ENCODE assay signal across 18 cellular contexts in genomic region chr15:90091156-90091931, GRCh38. TPM values are rescaled to one million over a fixed set of nuclear protein-coding genes. Genes with fewer than 3 reads are reported as not detected.
DNase-seq lines count a peak whose midpoint lies in the region.
"Had no signal": no experiment of that assay in that cellular context is flagged by ENCODE, and none has a peak within 500 bp of the region (broad histone marks: within the 10 kb centered on the region; RNA-seq: fewer than 3 reads in every experiment).

No MANE protein-coding gene starts in this region.

- peaks cover 28 to 55% (median 43%) of the 10 kb centered on the region in 3 donors for H3K4me1 ChIP-seq in skeletal muscle tissue (ENCODE audit: control insufficient read depth in 3 of 3, insufficient read depth in 3 of 3, low read length in 3 of 3)

- peak overlapping the region; percentile 40 for H3K27ac ChIP-seq in caudate nucleus (ENCODE audit: low read depth, low read length)
- peak overlapping the region; percentile 22 for H3K27ac ChIP-seq in layer of hippocampus (ENCODE audit: low read depth, low read length)
- no peak overlapping the region for H3K27ac ChIP-seq in skeletal muscle tissue (ENCODE audit: low read depth, low read length)
- H3K27ac ChIP-seq: BLaER1, KMS-11 had no signal

- H3K9me3 ChIP-seq in skeletal muscle tissue (ENCODE audit: control insufficient read depth in 3 of 3, low read length in 3 of 3): no peaks in the 10 kb centered on the region
- H3K9me3 ChIP-seq: BLaER1 had no signal

- H3K9me3 Mint-ChIP-seq in activated naive CD8-positive, alpha-beta T cell (ENCODE audit: low read depth): no peaks in the 10 kb centered on the region
- H3K9me3 Mint-ChIP-seq in activated naive CD8-positive, alpha-beta T cell treated with anti-CD3 and anti-CD28 coated beads for 36 hours: peaks cover 5% of the 10 kb centered on the region
- H3K9me3 Mint-ChIP-seq: HFFc6 had no signal

- H3K36me3 Mint-ChIP-seq in activated naive CD8-positive, alpha-beta T cell: peaks cover 7% of the 10 kb centered on the region
- H3K36me3 Mint-ChIP-seq in activated naive CD8-positive, alpha-beta T cell treated with anti-CD3 and anti-CD28 coated beads for 36 hours: peaks cover 36% of the 10 kb centered on the region

- no peak overlapping the region for H3K4me3 Mint-ChIP-seq in activated naive CD8-positive, alpha-beta T cell
- no peak overlapping the region for H3K4me3 Mint-ChIP-seq in activated naive CD8-positive, alpha-beta T cell treated with anti-CD3 and anti-CD28 coated beads for 36 hours
- H3K4me3 Mint-ChIP-seq: HFFc6 had no signal

- peak overlapping the region; percentile 16 for H3K27ac Mint-ChIP-seq in activated naive CD8-positive, alpha-beta T cell
- no peak overlapping the region for H3K27ac Mint-ChIP-seq in activated naive CD8-positive, alpha-beta T cell treated with anti-CD3 and anti-CD28 coated beads for 36 hours
- H3K27ac Mint-ChIP-seq: HFFc6 had no signal

- peak overlapping the region in 2 of 3 donors; percentile 25 to 33 for H3K9ac ChIP-seq in skeletal muscle tissue (ENCODE audit: low read depth in 1 of 3, low read length in 3 of 3)
- H3K9ac ChIP-seq: BLaER1, KMS-11 had no signal

- peaks cover 44 to 50% (median 47%) of the 10 kb centered on the region in 3 donors for H3K36me3 ChIP-seq in skeletal muscle tissue (ENCODE audit: control insufficient read depth in 3 of 3, insufficient read depth in 3 of 3, low read length in 3 of 3)

- H3K4me1 Mint-ChIP-seq in activated naive CD8-positive, alpha-beta T cell (ENCODE audit: low read depth): peaks cover 36% of the 10 kb centered on the region
- peaks cover 26% of the 10 kb centered on the region for H3K4me1 Mint-ChIP-seq in activated naive CD8-positive, alpha-beta T cell treated with anti-CD3 and anti-CD28 coated beads for 36 hours

- in situ Hi-C loops in ACHN (cut with HindIII; ENCODE audit: low pct_ligation_motif_present, low pct_unique_long_range_greater_than_20kb, low sequenced_read_pairs): no loop called here

- H3K27me3 Mint-ChIP-seq in activated naive CD8-positive, alpha-beta T cell: no peaks in the 10 kb centered on the region
- H3K27me3 Mint-ChIP-seq in activated naive CD8-positive, alpha-beta T cell treated with anti-CD3 and anti-CD28 coated beads for 36 hours: no peaks in the 10 kb centered on the region

- DNase-seq in activated naive CD8-positive, alpha-beta T cell treated with anti-CD3 and anti-CD28 coated beads for 36 hours: no peak
- DNase-seq in caudate nucleus (lab: John Stamatoyannopoulos, UW) (no peak), ACHN (no peak), cerebellar nuclear complex (lab: John Stamatoyannopoulos, UW) (no peak), midbrain (lab: John Stamatoyannopoulos, UW) (no peak)
- DNase-seq: DMS79, HFFc6, NCI-H1417, NCI-H187, NCI-H2227 treated with DMSO at 0.1 percent for 48 hours, NCI-H524, NCI-H82, SHP77 treated with DMSO at 0.1 percent for 48 hours had no signal

- no peak overlapping the region for H3K4me3 ChIP-seq in skeletal muscle tissue (ENCODE audit: low read length in 3 of 3)
- H3K4me3 ChIP-seq: BLaER1 had no signal

- no peaks in the 10 kb centered on the region for H3K27me3 ChIP-seq in layer of hippocampus (ENCODE audit: control insufficient read depth, insufficient read depth, low read length)
- H3K27me3 ChIP-seq in skeletal muscle tissue (ENCODE audit: control insufficient read depth in 3 of 3, insufficient read depth in 3 of 3, low read length in 3 of 3): no peaks in the 10 kb centered on the region
- H3K27me3 ChIP-seq: BLaER1 had no signal

RNA-seq across cellular contexts. Expression of gene IDH2, which starts 10.9 kb away (rescaled TPM):
- total RNA-seq in activated naive CD8-positive, alpha-beta T cell treated with anti-CD3 and anti-CD28 coated beads for 36 hours: 100 to 1,000 TPM; 148 to 157 TPM
- total RNA-seq in skeletal muscle tissue: 185 TPM
